9 cellular contexts compared by ENCODE assay signal in genomic region chr20:17972121-17972520, GRCh38. TPM values are rescaled to one million over a fixed set of nuclear protein-coding genes. Genes with fewer than 3 reads are reported as not detected.
DNase-seq lines count a peak whose midpoint lies in the region; ATAC-seq and TF ChIP-seq lines count a peak whose summit lies in the region.
"Had no signal": no experiment of that assay in that cellular context is flagged by ENCODE, and none has a peak within 500 bp of the region (broad histone marks: within the 10 kb centered on the region; RNA-seq: fewer than 3 reads in every experiment).

No MANE protein-coding gene starts in this region.

- H3K4me3 ChIP-seq in heart left ventricle (peak overlapping the region in 9 of 12 donors; percentile 20 to 97 (median 90)), right cardiac atrium (ENCODE audit: low read length) (no peak overlapping the region)

- H3K9me3 Mint-ChIP-seq in activated T-helper 17 cell treated with anti-CD3 and anti-CD28 coated beads, Interleukin-2, amount 50 U/mL, for 72 hours: no peaks in the 10 kb centered on the region
- H3K9me3 Mint-ChIP-seq in immature natural killer cell: no peaks in the 10 kb centered on the region
- H3K9me3 Mint-ChIP-seq in type B pancreatic cell: no peaks in the 10 kb centered on the region

- H3K4me1 Mint-ChIP-seq in activated T-helper 17 cell treated with anti-CD3 and anti-CD28 coated beads, Interleukin-2, amount 50 U/mL, for 72 hours: peaks cover 12% of the 10 kb centered on the region
- H3K4me1 Mint-ChIP-seq in immature natural killer cell (peaks cover 56 to 59% of the 10 kb centered on the region in 2 donors), type B pancreatic cell (ENCODE audit: unreplicated experiment) (peaks cover 30% of the 10 kb centered on the region)

- H3K4me3 Mint-ChIP-seq in activated T-helper 17 cell treated with anti-CD3 and anti-CD28 coated beads, Interleukin-2, amount 50 U/mL, for 72 hours: peak overlapping the region; percentile 98
- H3K4me3 Mint-ChIP-seq in immature natural killer cell: peak overlapping the region in 4 of 5 donors; percentile 36 to 96 (median 76)
- H3K4me3 Mint-ChIP-seq in type B pancreatic cell: peak overlapping the region; percentile 97

- intact Hi-C loops in heart left ventricle (cut with DNase I): loop anchor here in 1 of 10 donors (10.0 kb wide), 1 partner anchor 313 kb away; the partner anchor contains the start of gene ZNF133
- intact Hi-C loops in right cardiac atrium (cut with DNase I): no loop called here

- peaks cover 0 to 16% (median 12%) of the 10 kb centered on the region in 9 donors for H3K36me3 ChIP-seq in heart left ventricle

- H3K27ac ChIP-seq in heart left ventricle: peak overlapping the region in 2 of 12 donors; percentile 45 to 99
- H3K27ac ChIP-seq in right cardiac atrium (ENCODE audit: low read length): no peak overlapping the region

- H3K27me3 Mint-ChIP-seq in activated T-helper 17 cell treated with anti-CD3 and anti-CD28 coated beads, Interleukin-2, amount 50 U/mL, for 72 hours: no peaks in the 10 kb centered on the region
- H3K27me3 Mint-ChIP-seq in immature natural killer cell (ENCODE audit: low read depth in 3 of 3) (peaks cover 4 to 19% (median 9%) of the 10 kb centered on the region in 3 donors), type B pancreatic cell (no peaks in the 10 kb centered on the region)

- no peak for DNase-seq in heart left ventricle
- DNase-seq in right cardiac atrium: no peak
- no peak for DNase-seq in immature natural killer cell
- DNase-seq in type B pancreatic cell (ENCODE audit: extremely low spot score, unreplicated experiment): no peak
- DNase-seq in foreskin melanocyte: no peak
- DNase-seq: NCI-H187 had no signal

- ATAC-seq in heart left ventricle: no peak
- ATAC-seq in right cardiac atrium: no peak
- no peak for ATAC-seq in activated T-helper 17 cell treated with anti-CD3 and anti-CD28 coated beads, Interleukin-2, amount 50 U/mL, for 72 hours (replicated peaks)
- ATAC-seq in GM21381 (IDR thresholded peaks at IDR 0.05; ENCODE audit: unreplicated experiment): no peak
- no peak for ATAC-seq in GM19023 (IDR thresholded peaks at IDR 0.05; ENCODE audit: unreplicated experiment)

- no peak for TF ChIP-seq POLR2A in heart left ventricle (IDR thresholded peaks at IDR 0.05)

- H3K9me3 ChIP-seq in heart left ventricle (no peaks in the 10 kb centered on the region), right cardiac atrium (ENCODE audit: control insufficient read depth, low read length) (no peaks in the 10 kb centered on the region)

- TF ChIP-seq CTCF in heart left ventricle (IDR thresholded peaks at IDR 0.05): no peak
- TF ChIP-seq CTCF in type B pancreatic cell (conservative IDR thresholded peaks at IDR 0.05): no peak

- 64 to 75% (median 71%) methylated on average over 2 of the region's 2 CpGs for WGBS in heart left ventricle, 4 donors
- 69% methylated on average over 2 of the region's 2 CpGs for WGBS in right cardiac atrium

- H3K27me3 ChIP-seq in heart left ventricle: no peaks in the 10 kb centered on the region
- H3K27me3 ChIP-seq in right cardiac atrium (ENCODE audit: control insufficient read depth, insufficient read depth): no peaks in the 10 kb centered on the region

- peaks cover 0 to 48% (median 41%) of the 10 kb centered on the region in 12 donors for H3K4me1 ChIP-seq in heart left ventricle
- no peaks in the 10 kb centered on the region for H3K4me1 ChIP-seq in right cardiac atrium (ENCODE audit: control insufficient read depth, insufficient read depth, low read length)

- H3K27ac Mint-ChIP-seq in activated T-helper 17 cell treated with anti-CD3 and anti-CD28 coated beads, Interleukin-2, amount 50 U/mL, for 72 hours: peak overlapping the region; percentile 98
- H3K27ac Mint-ChIP-seq in immature natural killer cell (peak overlapping the region in 4 of 6 donors; percentile 54 to 84 (median 68)), type B pancreatic cell (peak overlapping the region; percentile 99)

- H3K36me3 Mint-ChIP-seq in activated T-helper 17 cell treated with anti-CD3 and anti-CD28 coated beads, Interleukin-2, amount 50 U/mL, for 72 hours (ENCODE audit: low read depth): peaks cover 97% of the 10 kb centered on the region
- H3K36me3 Mint-ChIP-seq in immature natural killer cell (peaks cover 4 to 12% (median 5%) of the 10 kb centered on the region in 3 donors), type B pancreatic cell (peaks cover 28% of the 10 kb centered on the region)

RNA-seq across cellular contexts. Expression of gene MGME1, which starts 3.3 kb away (rescaled TPM):
- total RNA-seq in heart left ventricle (10 to 100 TPM in 6 of 9 donors, 1 to 10 TPM in 3; 8.6 to 22.0 (median 11.8) TPM), right cardiac atrium (10 to 100 TPM in 3 of 4 donors, 1 to 10 TPM in 1; 9.7 to 12.0 (median 10.8) TPM), type B pancreatic cell (ENCODE audit: low replicate concordance) (31.2 and 32.7 TPM in 2 replicates)
- polyA plus RNA-seq in heart left ventricle (1 to 10 TPM; 7.7 to 8.9 TPM), right cardiac atrium (10.9 TPM), immature natural killer cell (10 to 100 TPM in 2 of 3 donors, 1 to 10 TPM in 1; 2.9 to 19.9 (median 19.2) TPM)
- 10 to 100 TPM; 24.2 to 33.2 TPM for total RNA-seq in activated T-helper 17 cell treated with anti-CD3 and anti-CD28 coated beads, Interleukin-2, amount 50 U/mL, for 72 hours

RNA-seq across cellular contexts. Expression of gene SNX5, which starts 3.5 kb away (rescaled TPM):
- total RNA-seq in heart left ventricle (10 to 100 TPM; 36.6 to 75.0 (median 45.9) TPM), right cardiac atrium (10 to 100 TPM; 46.7 to 53.9 (median 49.9) TPM), type B pancreatic cell (ENCODE audit: low replicate concordance) (87.4 and 115 TPM in 2 replicates)
- polyA plus RNA-seq in heart left ventricle (10 to 100 TPM; 32.8 to 43.4 TPM), right cardiac atrium (47.8 TPM), immature natural killer cell (100 to 1,000 TPM in 1 of 3 donors, 10 to 100 TPM in 2; 63.2 to 103 (median 70.6) TPM)
- 100 to 1,000 TPM; 175 to 201 TPM for total RNA-seq in activated T-helper 17 cell treated with anti-CD3 and anti-CD28 coated beads, Interleukin-2, amount 50 U/mL, for 72 hours
